24 cellular contexts compared by ENCODE assay signal in the genomic region with DNA sequence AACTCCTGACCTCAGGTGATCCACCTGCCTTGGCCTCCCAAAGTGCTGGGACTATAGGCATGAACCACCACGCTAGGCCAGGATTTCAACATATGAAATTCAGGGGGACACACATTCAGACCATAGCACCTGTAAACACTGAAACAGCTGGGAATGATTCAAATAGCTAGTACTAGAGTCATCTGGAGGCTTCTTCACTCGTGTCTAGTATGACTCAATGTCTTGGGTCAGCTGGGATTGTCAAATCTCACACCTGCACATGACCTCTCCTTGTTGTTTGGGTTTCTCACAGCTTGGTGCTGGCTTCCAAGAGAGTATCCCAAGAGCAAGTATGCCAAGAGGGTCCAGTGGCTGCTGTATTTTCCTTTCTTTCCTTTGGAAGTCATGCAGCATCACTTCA.
DNase-seq lines count a peak whose midpoint lies in the region; ATAC-seq and TF ChIP-seq lines count a peak whose summit lies in the region.
"Had no signal": no experiment of that assay in that cellular context is flagged by ENCODE, and none has a peak within 500 bp of the region (broad histone marks: within the 10 kb centered on the region; RNA-seq: fewer than 3 reads in every experiment).

No MANE protein-coding gene starts in this region.

- no peak overlapping the region for H4K8ac ChIP-seq in trophoblast cell (ENCODE audit: low read depth, low read length)

- intact Hi-C loops in MCF 10A (cut with micrococcal nuclease), result no loop called here

- BruUV-seq in MCF 10A (replicated peaks; lab: Mats Ljungman, UMichigan), result no TSS peak

- no peak overlapping the region for H3K27ac ChIP-seq in trophoblast cell (ENCODE audit: low read depth, low read length)
- H3K27ac ChIP-seq: left ventricle myocardium inferior, PC-9, SJSA1 had no signal

- peak; percentile 23 for DNase-seq in MCF 10A (ENCODE audit: unreplicated experiment)
- peak; percentile 22 to 66 for DNase-seq in trophoblast cell
- DNase-seq in inferior parietal cortex (ENCODE audit: extremely low spot score), result no peak
- no peak for DNase-seq in AML-193 (lab: John Stamatoyannopoulos, UW)
- DNase-seq in GM03348 (ENCODE audit: low spot score), result no peak
- DNase-seq: activated CD4-positive, alpha-beta T cell treated with anti-CD3 and anti-CD28 coated beads, Interleukin-2, amount 50 U/mL, for 1 hour; activated naive CD4-positive, alpha-beta T cell; aorta; CD4-positive, alpha-beta memory T cell; DMS153; GDM1; HCEC 1CT; KG1; left ventricle myocardium inferior; NCI-H187; NCI-H82; PC-9; stimulated activated naive B cell treated with anti-CD40 and anti-IgM and Interleukin-4, amounts not matched to agents 10 μg/mL and 1 μg/mL and 100 μg/mL, for 72 hours had no signal

- H4K91ac ChIP-seq in trophoblast cell (ENCODE audit: low read depth, low read length), result no peak overlapping the region

- H3K4me3 ChIP-seq in trophoblast cell (ENCODE audit: low read depth, low read length), result no peak overlapping the region
- H3K4me3 ChIP-seq: left ventricle myocardium inferior, PC-9, SJSA1 had no signal

- H3K9ac ChIP-seq in trophoblast cell (ENCODE audit: low read length), result no peak overlapping the region

- H4K12ac ChIP-seq in trophoblast cell (ENCODE audit: low read depth, low read length), result no peak overlapping the region

- no peaks in the 10 kb centered on the region for H3K9me3 Mint-ChIP-seq in MCF 10A (ENCODE audit: unreplicated experiment)
- H3K9me3 Mint-ChIP-seq: stimulated activated naive B cell treated with anti-CD40 and anti-IgM and Interleukin-4, amounts not matched to agents 10 μg/mL and 1 μg/mL and 100 μg/mL, for 72 hours; T-helper 1 cell treated with Interleukin-12 subunit alpha and Interleukin-12 subunit beta and Interleukin-4 antibody, amounts not matched to agents 30 μg/mL and 1 μg/mL, for 36 hours had no signal

- H3K18ac ChIP-seq in trophoblast cell (ENCODE audit: low read length), result no peak overlapping the region

- no peaks in the 10 kb centered on the region for H3K27me3 ChIP-seq in trophoblast cell (ENCODE audit: insufficient read depth, low read length)
- H3K27me3 ChIP-seq: SJSA1 had no signal

- H3K4me3 Mint-ChIP-seq in MCF 10A (ENCODE audit: unreplicated experiment), result no peak overlapping the region
- H3K4me3 Mint-ChIP-seq: CD4-positive, alpha-beta memory T cell; neural crest cell; stimulated activated naive B cell treated with anti-CD40 and anti-IgM and Interleukin-4, amounts not matched to agents 10 μg/mL and 1 μg/mL and 100 μg/mL, for 72 hours; T-helper 1 cell treated with Interleukin-12 subunit alpha and Interleukin-12 subunit beta and Interleukin-4 antibody, amounts not matched to agents 30 μg/mL and 1 μg/mL, for 36 hours had no signal

- H3K36me3 ChIP-seq in trophoblast cell (ENCODE audit: control insufficient read depth in 1 of 2, insufficient read depth in 2 of 2, low read length in 2 of 2), result no peaks in the 10 kb centered on the region
- H3K36me3 ChIP-seq: left ventricle myocardium inferior, SJSA1 had no signal

- CTCF ChIA-PET in MCF 10A (lab: Yijun Ruan, JAX), result interaction anchor here (0.6 to 1.9 kb wide), 2 partner anchors 23 to 576 kb away, joined by 4 to 8 read pairs; no protein-coding TSS in a partner anchor

- H3K9me3 ChIP-seq in trophoblast cell (ENCODE audit: insufficient read depth, low read depth, low read length), result peaks cover 4% of the 10 kb centered on the region

- no peak overlapping the region for H3K4me2 ChIP-seq in trophoblast cell (ENCODE audit: low read length)
- H3K4me2 ChIP-seq: PC-9 had no signal

- no peak overlapping the region for H3K4ac ChIP-seq in trophoblast cell (ENCODE audit: low read depth, low read length)

- H3K23ac ChIP-seq in trophoblast cell (ENCODE audit: low read length), result no peak overlapping the region

- no peaks in the 10 kb centered on the region for H3K79me2 ChIP-seq in trophoblast cell (ENCODE audit: control insufficient read depth, insufficient read depth, low read length, poor library complexity)

- no peak overlapping the region for H3K14ac ChIP-seq in trophoblast cell (ENCODE audit: low read length)

- H2BK120ac ChIP-seq in trophoblast cell (ENCODE audit: insufficient read depth, low read length, poor library complexity), result no peak overlapping the region

- ATAC-seq in GM19463 (IDR thresholded peaks at IDR 0.05; ENCODE audit: unreplicated experiment) (peak; percentile 57), HG03039 (IDR thresholded peaks at IDR 0.05; ENCODE audit: unreplicated experiment) (peak; percentile 63)
- ATAC-seq: esophagus mucosa had no signal

- H3K27me3 Mint-ChIP-seq in MCF 10A (ENCODE audit: insufficient read depth, unreplicated experiment), result no peaks in the 10 kb centered on the region
- H3K27me3 Mint-ChIP-seq: CD4-positive, alpha-beta memory T cell; stimulated activated naive B cell treated with anti-CD40 and anti-IgM and Interleukin-4, amounts not matched to agents 10 μg/mL and 1 μg/mL and 100 μg/mL, for 72 hours had no signal

- peaks cover 6% of the 10 kb centered on the region for H3K4me1 Mint-ChIP-seq in MCF 10A (ENCODE audit: insufficient read depth, unreplicated experiment)
- H3K4me1 Mint-ChIP-seq: CD4-positive, alpha-beta memory T cell; neural crest cell; stimulated activated naive B cell treated with anti-CD40 and anti-IgM and Interleukin-4, amounts not matched to agents 10 μg/mL and 1 μg/mL and 100 μg/mL, for 72 hours had no signal

- TF ChIP-seq CTCF in MCF 10A (IDR thresholded peaks at IDR 0.05; ENCODE audit: unreplicated experiment), result no peak

- H2BK5ac ChIP-seq in trophoblast cell (ENCODE audit: low read depth, low read length, poor library complexity), result no peak overlapping the region

- POLR2A ChIA-PET in MCF 10A (lab: Yijun Ruan, JAX), result interaction anchor here (0.5 to 0.7 kb wide), 2 partner anchors 121 to 462 kb away, joined by 3 read pairs; no protein-coding TSS in a partner anchor

- H2BK12ac ChIP-seq in trophoblast cell (ENCODE audit: low read length), result no peak overlapping the region

- H2AFZ ChIP-seq in trophoblast cell (ENCODE audit: insufficient read depth, low read length, poor library complexity), result no peak overlapping the region
- H2AFZ ChIP-seq: PC-9 had no signal

- WGBS in trophoblast cell (ENCODE audit: extremely low coverage, insufficient coverage, insufficient read length), result no CpG with 5 or more reads among the region's 2 CpGs

- H3K27ac Mint-ChIP-seq in MCF 10A (ENCODE audit: low read depth, unreplicated experiment), result no peak overlapping the region
- H3K27ac Mint-ChIP-seq: CD4-positive, alpha-beta memory T cell; stimulated activated naive B cell treated with anti-CD40 and anti-IgM and Interleukin-4, amounts not matched to agents 10 μg/mL and 1 μg/mL and 100 μg/mL, for 72 hours; T-helper 1 cell treated with Interleukin-12 subunit alpha and Interleukin-12 subunit beta and Interleukin-4 antibody, amounts not matched to agents 30 μg/mL and 1 μg/mL, for 36 hours had no signal

- peaks cover 4% of the 10 kb centered on the region for H3K79me1 ChIP-seq in trophoblast cell (ENCODE audit: low read length)

- H2AK5ac ChIP-seq in trophoblast cell (ENCODE audit: low read length), result no peak overlapping the region

- H3K36me3 Mint-ChIP-seq in MCF 10A (ENCODE audit: insufficient read depth, unreplicated experiment), result no peaks in the 10 kb centered on the region

- H3K4me1 ChIP-seq in trophoblast cell (ENCODE audit: control insufficient read depth in 1 of 2, insufficient read depth in 2 of 2, low read length in 2 of 2), result peaks cover 5% of the 10 kb centered on the region in 2 experiments

Comparison
In these comparisons a context has a peak if more than half of its experiments do, and no peak if none do; other contexts are left out.
1. DNase-seq: peak in MCF 10A (single experiment) and trophoblast cell (2 of 2); none in inferior parietal cortex (single experiment), AML-193 (0 of 2) and GM03348 (single experiment).